In the genomic region with DNA sequence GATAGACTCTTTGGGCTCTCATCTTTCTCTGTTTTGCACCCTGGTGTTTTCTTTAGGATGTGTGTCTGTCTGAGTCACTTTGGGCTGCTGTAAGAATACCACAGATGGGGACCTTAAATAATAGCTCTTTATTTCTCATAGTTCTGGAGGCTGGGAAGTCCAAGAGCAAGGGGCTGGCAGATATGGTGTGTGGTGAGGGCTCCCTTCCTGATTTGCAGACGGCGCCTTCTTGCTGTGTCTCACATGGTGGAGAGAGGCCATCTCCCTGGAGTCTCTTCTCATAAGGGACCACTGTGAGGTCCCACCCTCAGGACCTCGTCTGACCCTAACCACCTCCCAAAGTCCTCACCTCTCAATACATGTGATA, we compare ENCODE assay signal across 32 cellular contexts.
"Had no signal": no experiment of that assay in that cellular context is flagged by ENCODE, and none has a peak within 500 bp of the region (broad histone marks: within the 10 kb centered on the region; RNA-seq: fewer than 3 reads in every experiment).

No MANE protein-coding gene starts in this region.

- H3K27me3 ChIP-seq: adrenal gland, cardiac muscle cell, ovary had no signal

- FAIRE-seq: frontal cortex had no signal

- H3K27ac ChIP-seq: adrenal gland, cardiac muscle cell, esophagus squamous epithelium, ovary had no signal

- H3K27ac Mint-ChIP-seq: activated CD4-positive, alpha-beta memory T cell treated with anti-CD3 and anti-CD28 coated beads for 36 hours; activated naive CD4-positive, alpha-beta T cell treated with anti-CD3 and anti-CD28 coated beads for 36 hours; activated naive CD8-positive, alpha-beta T cell treated with anti-CD3 and anti-CD28 coated beads for 36 hours; activated T-helper 1 cell treated with anti-CD3 and anti-CD28 coated beads, Interleukin-12 subunit alpha, Interleukin-12 subunit beta, Interleukin-2, Interleukin-4 antibody, amounts not matched to agents 30 ng/mL and 10 ng/mL and 1 ng/mL, durations not matched to agents 14 hours and 24 hours and 36 hours; brain; dendritic cell treated with granulocyte-macrophage colony-stimulating factor and Interleukin-4, amounts not matched to agents 40 ng/mL and 50 ng/mL, for 4 days; memory B cell; naive thymus-derived CD4-positive, alpha-beta T cell; stimulated activated memory B cell treated with anti-CD40 and anti-IgM and Interleukin-4, amounts not matched to agents 10 μg/mL and 1 μg/mL and 100 μg/mL, for 72 hours; stimulated activated naive CD8-positive, alpha-beta T cell treated with anti-CD3 and anti-CD28 coated beads, Interleukin-15, amount 100 ng/mL, for 72 hours; type B pancreatic cell had no signal

- H3K4me3 Mint-ChIP-seq: activated CD4-positive, alpha-beta memory T cell treated with anti-CD3 and anti-CD28 coated beads for 36 hours; activated naive CD4-positive, alpha-beta T cell treated with anti-CD3 and anti-CD28 coated beads for 36 hours; activated naive CD8-positive, alpha-beta T cell treated with anti-CD3 and anti-CD28 coated beads for 36 hours; activated T-helper 1 cell treated with anti-CD3 and anti-CD28 coated beads, Interleukin-12 subunit alpha, Interleukin-12 subunit beta, Interleukin-2, Interleukin-4 antibody, amounts not matched to agents 30 ng/mL and 10 ng/mL and 1 ng/mL, durations not matched to agents 14 hours and 24 hours and 36 hours; brain; dendritic cell treated with granulocyte-macrophage colony-stimulating factor and Interleukin-4, amounts not matched to agents 40 ng/mL and 50 ng/mL, for 4 days; memory B cell; naive thymus-derived CD4-positive, alpha-beta T cell; stimulated activated memory B cell treated with anti-CD40 and anti-IgM and Interleukin-4, amounts not matched to agents 10 μg/mL and 1 μg/mL and 100 μg/mL, for 72 hours; stimulated activated naive CD8-positive, alpha-beta T cell treated with anti-CD3 and anti-CD28 coated beads, Interleukin-15, amount 100 ng/mL, for 72 hours; type B pancreatic cell had no signal

- ATAC-seq: activated CD4-positive, CD25-positive, alpha-beta regulatory T cell treated with anti-CD3 and anti-CD28 coated beads, Interleukin-2, amount 50 U/mL, for 24 hours; left cardiac atrium; naive thymus-derived CD4-positive, alpha-beta T cell; stimulated activated memory B cell treated with anti-CD40 and anti-IgM and Interleukin-4, amounts not matched to agents 10 μg/mL and 1 μg/mL and 100 μg/mL, for 72 hours; stimulated activated naive CD8-positive, alpha-beta T cell treated with anti-CD3 and anti-CD28 coated beads, Interleukin-15, amount 100 ng/mL, for 72 hours had no signal

- H3K4me2 ChIP-seq: smooth muscle cell had no signal

- H3K4me1 ChIP-seq: adrenal gland, esophagus squamous epithelium had no signal

- H3K9me3 Mint-ChIP-seq: type B pancreatic cell had no signal

- H3K36me3 ChIP-seq: adrenal gland, cardiac muscle cell, esophagus squamous epithelium, ovary, prostate gland had no signal

- DNase-seq: activated CD4-positive, alpha-beta memory T cell treated with anti-CD3 and anti-CD28 coated beads for 36 hours; activated CD4-positive, alpha-beta T cell treated with anti-CD3 and anti-CD28 coated beads for 48 hours; activated CD8-positive, alpha-beta memory T cell treated with anti-CD3 and anti-CD28 coated beads, Interleukin-2, amount 50 U/mL, for 4 hours; activated effector memory CD4-positive, alpha-beta T cell treated with anti-CD3 and anti-CD28 coated beads, Interleukin-2, amount 50 U/mL, for 16 hours; activated naive CD4-positive, alpha-beta T cell treated with anti-CD3 and anti-CD28 coated beads for 36 hours; activated naive CD8-positive, alpha-beta T cell treated with anti-CD3 and anti-CD28 coated beads for 36 hours; activated T-cell treated with anti-CD3 and anti-CD28 coated beads, Interleukin-2, amount 50 U/mL, for 1 hour; adrenal gland; effector CD4-positive, alpha-beta T cell; esophagus squamous epithelium; islet precursor cell; midbrain; naive thymus-derived CD4-positive, alpha-beta T cell; retina; stimulated activated CD4-positive, alpha-beta T cell treated with anti-CD3 and anti-CD28 coated beads, Interleukin-1b, Interleukin-23, amount 100 ng/mL, for 48 hours; stimulated activated CD4-positive, alpha-beta T cell treated with anti-CD3 and anti-CD28 coated beads, Interleukin-4, amount 100 ng/mL, for 4 hours; stimulated activated CD8-positive, alpha-beta memory T cell treated with anti-CD3 and anti-CD28 coated beads, Interleukin-4, amount 100 ng/mL, for 48 hours; stimulated activated naive CD8-positive, alpha-beta T cell treated with anti-CD3 and anti-CD28 coated beads, Interleukin-15, amount 100 ng/mL, for 72 hours; substantia nigra had no signal

- H3K9me3 ChIP-seq: ovary, prostate gland had no signal

- H3K36me3 Mint-ChIP-seq: activated CD4-positive, alpha-beta memory T cell treated with anti-CD3 and anti-CD28 coated beads for 36 hours; activated naive CD8-positive, alpha-beta T cell treated with anti-CD3 and anti-CD28 coated beads for 36 hours; brain; type B pancreatic cell had no signal

- H3K4me3 ChIP-seq: adrenal gland, cardiac muscle cell, esophagus squamous epithelium, ovary, prostate gland, smooth muscle cell had no signal

- H3K4me1 Mint-ChIP-seq: activated naive CD8-positive, alpha-beta T cell treated with anti-CD3 and anti-CD28 coated beads for 36 hours; memory B cell; stimulated activated memory B cell treated with anti-CD40 and anti-IgM and Interleukin-4, amounts not matched to agents 10 μg/mL and 1 μg/mL and 100 μg/mL, for 72 hours; stimulated activated naive CD8-positive, alpha-beta T cell treated with anti-CD3 and anti-CD28 coated beads, Interleukin-15, amount 100 ng/mL, for 72 hours had no signal
